Comparison of ENCODE assay signal across 11 cellular contexts in the genomic region with DNA sequence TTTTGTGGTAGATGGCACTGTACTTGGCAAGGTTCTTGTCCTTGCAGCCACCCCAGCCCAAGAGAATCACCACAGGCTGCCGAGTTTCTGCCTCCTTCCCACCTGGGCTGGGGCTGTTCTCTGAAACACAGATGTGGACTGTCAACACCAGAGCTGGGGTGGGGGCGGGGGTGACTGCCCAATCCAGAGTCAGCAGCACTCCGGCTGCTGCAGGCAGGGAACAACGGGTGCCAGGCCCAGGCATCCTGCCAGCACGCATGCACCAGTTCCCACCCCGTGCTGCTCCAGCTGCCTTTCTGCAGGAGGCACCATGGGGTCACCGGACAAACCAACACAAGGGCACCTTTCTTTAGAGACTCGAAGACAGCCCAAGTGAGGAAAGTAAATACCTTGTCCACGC. TPM values are rescaled to one million over a fixed set of nuclear protein-coding genes. Genes with fewer than 3 reads are reported as not detected.
DNase-seq lines count a peak whose midpoint lies in the region; ATAC-seq and TF ChIP-seq lines count a peak whose summit lies in the region.
"Had no signal": no experiment of that assay in that cellular context is flagged by ENCODE, and none has a peak within 500 bp of the region (broad histone marks: within the 10 kb centered on the region; RNA-seq: fewer than 3 reads in every experiment).

No MANE protein-coding gene starts in this region.

- no peak for TF ChIP-seq CTCF in prostate gland (IDR thresholded peaks at IDR 0.05)
- TF ChIP-seq CTCF in tibial nerve (IDR thresholded peaks at IDR 0.05) = no peak

- intact Hi-C loops in head of caudate nucleus (cut with DNase I) (no loop called here), prostate gland (cut with DNase I) (no loop called here)

- H3K27ac ChIP-seq in prostate gland (no peak overlapping the region), tibial nerve (peak overlapping the region in 1 of 4 donors; percentile 11)

- no peak for ATAC-seq in GM21367 (IDR thresholded peaks at IDR 0.05; ENCODE audit: unreplicated experiment)
- no peak for ATAC-seq in HG02798 (IDR thresholded peaks at IDR 0.05; ENCODE audit: poor library complexity, unreplicated experiment)

- no peak overlapping the region for H3K4me3 ChIP-seq in prostate gland
- H3K4me3 ChIP-seq in tibial nerve = no peak overlapping the region
- H3K4me3 ChIP-seq: lung had no signal

- WGBS in prostate gland = 31% methylated on average over 9 of the region's 9 CpGs
- WGBS in tibial nerve, 2 donors = 36 to 41% methylated on average over 6 to 9 of the region's 9 CpGs

- peak; percentile 25 for DNase-seq in DMS153 treated with DMSO at 0.1 percent for 48 hours (lab: John Stamatoyannopoulos, UW; ENCODE audit: unreplicated experiment)
- peak; percentile 87 for DNase-seq in NCI-H69 (lab: John Stamatoyannopoulos, UW)
- peak; percentile 72 to 94 (median 89) for DNase-seq in head of caudate nucleus
- peak; percentile 64 for DNase-seq in prostate gland (ENCODE audit: low spot score)
- DNase-seq in OCI-M1 (lab: John Stamatoyannopoulos, UW) = no peak
- DNase-seq in tibial nerve (ENCODE audit: low spot score in 2 of 2) = no peak
- DNase-seq: activated CD4-positive, CD25-positive, alpha-beta regulatory T cell; activated naive CD4-positive, alpha-beta T cell treated with Interleukin-2 at 50 U/mL for 16 hours had no signal

- H3K9me3 ChIP-seq in prostate gland = no peaks in the 10 kb centered on the region
- no peaks in the 10 kb centered on the region for H3K9me3 ChIP-seq in tibial nerve

- H3K27me3 ChIP-seq in prostate gland (replicated peaks; ENCODE audit: insufficient read depth) (no peaks in the 10 kb centered on the region), tibial nerve (no peaks in the 10 kb centered on the region)

- H3K4me1 ChIP-seq in prostate gland (replicated peaks) = no peaks in the 10 kb centered on the region
- peaks cover 0 to 5% (median 0%) of the 10 kb centered on the region in 4 donors for H3K4me1 ChIP-seq in tibial nerve

- H3K36me3 ChIP-seq in prostate gland = no peaks in the 10 kb centered on the region
- peaks cover 0 to 33% (median 0%) of the 10 kb centered on the region in 3 donors for H3K36me3 ChIP-seq in tibial nerve

- TF ChIP-seq POLR2A in prostate gland (IDR thresholded peaks at IDR 0.05) (no peak), tibial nerve (IDR thresholded peaks at IDR 0.05) (no peak)

- TF ChIP-seq EP300 in tibial nerve (IDR thresholded peaks at IDR 0.05) = no peak

RNA-seq across cellular contexts. Expression of gene TMEM53, which starts 14.1 kb away (rescaled TPM):
- total RNA-seq in prostate gland = 1 to 10 TPM; 2.7 to 6.9 TPM
- 10 to 100 TPM in 2 of 4 donors, 1 to 10 TPM in 2; 7.2 to 10.5 (median 9.5) TPM for total RNA-seq in tibial nerve

RNA-seq across cellular contexts. Expression of gene ARMH1, which starts 14.3 kb away (rescaled TPM):
- 1 to 10 TPM; 1.0 to 3.6 TPM for total RNA-seq in prostate gland
- total RNA-seq in tibial nerve = 1 to 10 TPM in 3 of 4 donors, under 1 TPM in 1; 0.66 to 7.1 (median 2.9) TPM

Comparison
In these comparisons a context has a peak if more than half of its experiments do, and no peak if none do; other contexts are left out.
1. DNase-seq: peak in DMS153 treated with DMSO at 0.1 percent for 48 hours (single experiment), NCI-H69 (single experiment), head of caudate nucleus (42 of 42) and prostate gland (single experiment); none in OCI-M1 (single experiment) and tibial nerve (0 of 2).